21 cellular contexts compared by ENCODE assay signal in the genomic region with DNA sequence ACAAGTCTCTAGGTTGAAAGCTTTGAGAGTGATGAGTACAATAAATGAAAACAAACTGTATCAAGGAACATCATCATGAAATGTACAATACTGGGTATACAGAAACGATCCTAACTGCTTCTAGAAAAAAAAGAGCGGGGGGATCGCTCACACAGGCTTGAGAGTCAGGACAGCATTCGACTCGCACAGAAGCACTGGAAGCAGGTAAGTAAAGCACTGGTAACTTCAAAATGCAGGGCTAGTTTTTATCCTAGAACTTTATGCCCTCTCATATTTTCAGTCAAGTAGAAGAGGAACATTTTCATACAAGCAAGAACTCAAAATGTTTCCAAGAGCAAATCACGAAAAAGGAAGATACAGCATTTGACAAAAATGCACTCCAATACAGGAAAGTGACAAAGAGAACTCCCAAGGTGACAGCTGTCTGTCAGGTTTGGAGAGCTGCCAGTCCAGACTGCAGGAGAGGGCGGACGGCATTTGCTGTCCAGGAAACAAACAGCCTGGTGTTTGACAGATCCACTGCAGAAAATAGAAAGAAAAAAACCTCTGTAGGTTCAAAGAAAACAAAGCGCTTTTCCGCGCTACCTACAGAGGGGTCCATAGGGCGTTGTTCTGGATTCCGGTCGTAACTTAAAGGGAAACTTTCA. TPM values are rescaled to one million over a fixed set of nuclear protein-coding genes. Genes with fewer than 3 reads are reported as not detected.
A peak's percentile ranks its signal among the peaks of the same experiment; 100 is the strongest.
DNase-seq lines count a peak whose midpoint lies in the region; ATAC-seq, FAIRE-seq and TF ChIP-seq lines count a peak whose summit lies in the region.
"Had no signal": no experiment of that assay in that cellular context is flagged by ENCODE, and none has a peak within 500 bp of the region (broad histone marks: within the 10 kb centered on the region; RNA-seq: fewer than 3 reads in every experiment).

No MANE protein-coding gene starts in this region.

- DNase-seq in Calu3 (no peak), MG63 (no peak), SJCRH30 (peak; percentile 20 to 36), right lobe of liver (peak; percentile 61 to 63 (median 62)), GM19239 (ENCODE audit: insufficient read length, low spot score) (no peak), H9 (no peak)
- DNase-seq in activated CD4-positive, CD25-positive, alpha-beta regulatory T cell (lab: John Stamatoyannopoulos, UW): no peak
- DNase-seq: activated CD4-positive, alpha-beta T cell treated with anti-CD3 and anti-CD28 coated beads for 4 hours; activated T-cell treated with anti-CD3 and anti-CD28 coated beads, Interleukin-2, amount 50 U/mL, for 4 hours; CD4-positive, CD25-positive, alpha-beta regulatory T cell; effector CD4-positive, alpha-beta T cell; foreskin melanocyte; Karpas-422; naive thymus-derived CD4-positive, alpha-beta T cell; NCI-H774; sigmoid colon; substantia nigra had no signal

- no peak overlapping the region for H4K5ac ChIP-seq in H9 (ENCODE audit: insufficient read length, low read depth, low read length)

- no peak overlapping the region for H3K4ac ChIP-seq in H9 (ENCODE audit: low read depth, low read length)

- H3K23ac ChIP-seq in H9 (ENCODE audit: insufficient read length, low read depth, low read length): no peak overlapping the region

- no peaks in the 10 kb centered on the region for H3K79me2 ChIP-seq in H9 (ENCODE audit: insufficient read depth, low read length)

- no peak overlapping the region for H2AK5ac ChIP-seq in H9 (ENCODE audit: insufficient read length, low read length)

- H3K9me3 ChIP-seq in MG63: no peaks in the 10 kb centered on the region
- H3K9me3 ChIP-seq in SJCRH30 (replicated peaks): no peaks in the 10 kb centered on the region
- no peaks in the 10 kb centered on the region for H3K9me3 ChIP-seq in right lobe of liver
- no peaks in the 10 kb centered on the region for H3K9me3 ChIP-seq in H9 (ENCODE audit: control insufficient read depth, low read depth, low read length)
- H3K9me3 ChIP-seq: ascending aorta, sigmoid colon, SJSA1 had no signal

- H2AFZ ChIP-seq in H9 (ENCODE audit: low read length): no peak overlapping the region

- CTCF ChIA-PET in Calu3 (lab: Charles Lee): no interaction called here

- H3K27ac Mint-ChIP-seq in Calu3 (ENCODE audit: unreplicated experiment) (no peak overlapping the region), H9 (no peak overlapping the region)
- H3K27ac Mint-ChIP-seq: naive thymus-derived CD4-positive, alpha-beta T cell had no signal

- no peak overlapping the region for H2BK15ac ChIP-seq in H9 (ENCODE audit: low read depth, low read length)

- no peak for FAIRE-seq in GM19239 (lab: Jason Lieb, UNC)
- FAIRE-seq: islet of Langerhans had no signal

- H3K9me3 Mint-ChIP-seq in Calu3 (ENCODE audit: low read depth, unreplicated experiment) (no peaks in the 10 kb centered on the region), H9 (no peaks in the 10 kb centered on the region)
- H3K9me3 Mint-ChIP-seq: activated T-cell treated with anti-CD3 and anti-CD28 coated beads, Interleukin-2, amount 50 U/mL, for 4 hours; CD4-positive, CD25-positive, alpha-beta regulatory T cell had no signal

- no peak overlapping the region for H2BK5ac ChIP-seq in H9 (ENCODE audit: insufficient read length, low read length)

- no peak overlapping the region for H3T11ph ChIP-seq in H9 (ENCODE audit: low read length)

- WGBS in right lobe of liver (ENCODE audit: insufficient coverage, low coverage, low lambda C conversion rate, missing lambda C conversion rate): 22% methylated on average over 13 of the region's 14 CpGs
- no CpG with 5 or more reads among the region's 14 CpGs for WGBS in H9 (ENCODE audit: extremely low coverage, insufficient read length, low lambda C conversion rate)

- peak overlapping the region; percentile 41 for H3K4me3 ChIP-seq in MG63
- H3K4me3 ChIP-seq in SJCRH30: peak overlapping the region; percentile 17
- H3K4me3 ChIP-seq in right lobe of liver: no peak overlapping the region
- H3K4me3 ChIP-seq: ascending aorta, sigmoid colon, SJSA1 had no signal

- H3K4me1 ChIP-seq in SJCRH30: peaks cover 7% of the 10 kb centered on the region; the same call in 1 of the 2 replicates
- H3K4me1 ChIP-seq in right lobe of liver: peaks cover 0 to 4% (median 0%) of the 10 kb centered on the region in 4 donors
- no peaks in the 10 kb centered on the region for H3K4me1 ChIP-seq in H9 (ENCODE audit: insufficient read depth, low read length)
- H3K4me1 ChIP-seq: ascending aorta, sigmoid colon, SJSA1 had no signal

- H3K79me1 ChIP-seq in H9 (ENCODE audit: insufficient read depth, low read depth, low read length, poor library complexity, severe bottlenecking): no peaks in the 10 kb centered on the region

- H3K27me3 ChIP-seq in MG63: no peaks in the 10 kb centered on the region
- H3K27me3 ChIP-seq in SJCRH30: no peaks in the 10 kb centered on the region
- H3K27me3 ChIP-seq in right lobe of liver: no peaks in the 10 kb centered on the region
- no peaks in the 10 kb centered on the region for H3K27me3 ChIP-seq in H9 (ENCODE audit: insufficient read depth, low read length)
- H3K27me3 ChIP-seq: ascending aorta, sigmoid colon, SJSA1 had no signal

- no peak overlapping the region for H2BK12ac ChIP-seq in H9 (ENCODE audit: insufficient read length, low read depth, low read length)

- ATAC-seq in right lobe of liver: peak; percentile 75 to 87 (median 84)
- no peak for ATAC-seq in GM21619 (IDR thresholded peaks at IDR 0.05; ENCODE audit: unreplicated experiment)
- ATAC-seq: activated T-cell treated with anti-CD3 and anti-CD28 coated beads, Interleukin-2, amount 50 U/mL, for 4 hours; naive thymus-derived CD4-positive, alpha-beta T cell had no signal

- H3K4me1 Mint-ChIP-seq in Calu3 (ENCODE audit: low read depth, unreplicated experiment) (peaks cover 8% of the 10 kb centered on the region), H9 (no peaks in the 10 kb centered on the region)

- H3K9ac ChIP-seq in H9 (ENCODE audit: extremely low read depth, insufficient read length, low read length): no peak overlapping the region

- no peak overlapping the region for H4K8ac ChIP-seq in H9 (replicated peaks; ENCODE audit: insufficient read length, low read depth, low read length)

- H3K36me3 Mint-ChIP-seq in Calu3 (ENCODE audit: insufficient read depth, unreplicated experiment) (no peaks in the 10 kb centered on the region), H9 (ENCODE audit: insufficient read depth in 1 of 3, low read depth in 3 of 3) (no peaks in the 10 kb centered on the region)
- H3K36me3 Mint-ChIP-seq: CD4-positive, CD25-positive, alpha-beta regulatory T cell; naive thymus-derived CD4-positive, alpha-beta T cell had no signal

- H2BK20ac ChIP-seq in H9 (ENCODE audit: low read depth, low read length, poor library complexity, severe bottlenecking): no peak overlapping the region

- H3K4me3 Mint-ChIP-seq in Calu3 (ENCODE audit: low read depth, unreplicated experiment): peak overlapping the region; percentile 31
- no peak overlapping the region for H3K4me3 Mint-ChIP-seq in H9
- H3K4me3 Mint-ChIP-seq: activated T-cell treated with anti-CD3 and anti-CD28 coated beads, Interleukin-2, amount 50 U/mL, for 4 hours; CD4-positive, CD25-positive, alpha-beta regulatory T cell had no signal

- intact Hi-C loops in Calu3 (cut with micrococcal nuclease; ENCODE audit: unreplicated experiment): no loop called here
- intact Hi-C loops in right lobe of liver (cut with DNase I): no loop called here

- H3K27ac ChIP-seq in SJCRH30 (no peak overlapping the region), right lobe of liver (no peak overlapping the region), H9 (ENCODE audit: insufficient read length, low read depth, low read length) (no peak overlapping the region)
- H3K27ac ChIP-seq: ascending aorta, sigmoid colon, SJSA1 had no signal

- H3K36me3 ChIP-seq in MG63 (no peaks in the 10 kb centered on the region), SJCRH30 (no peaks in the 10 kb centered on the region), right lobe of liver (no peaks in the 10 kb centered on the region)
- H3K36me3 ChIP-seq: ascending aorta, sigmoid colon, SJSA1 had no signal

- H3K14ac ChIP-seq in H9 (ENCODE audit: insufficient read depth, low read length): no peak overlapping the region

- H4K20me1 ChIP-seq in H9 (ENCODE audit: control insufficient read depth, insufficient read depth, insufficient read length): no peaks in the 10 kb centered on the region

- H3K56ac ChIP-seq in H9 (ENCODE audit: insufficient read length, low read depth, low read length): no peak overlapping the region

- no peak overlapping the region for H3K4me2 ChIP-seq in H9 (ENCODE audit: insufficient read depth, insufficient read length, low read length)

- H3K18ac ChIP-seq in H9 (ENCODE audit: insufficient read length, low read depth, low read length): no peak overlapping the region

- TF ChIP-seq POLR2A in right lobe of liver (IDR thresholded peaks at IDR 0.05): no peak

- H3K23me2 ChIP-seq in H9 (ENCODE audit: insufficient read length, low read depth, low read length, poor library complexity, severe bottlenecking): no peaks in the 10 kb centered on the region

- no peak overlapping the region for H4K91ac ChIP-seq in H9 (ENCODE audit: insufficient read length, low read depth, low read length)

- no TSS peak for BruUV-seq in Calu3 (replicated peaks; lab: Mats Ljungman, UMichigan)

- no peaks in the 10 kb centered on the region for H3K27me3 Mint-ChIP-seq in Calu3 (ENCODE audit: unreplicated experiment)
- H3K27me3 Mint-ChIP-seq in H9 (ENCODE audit: low read depth): peaks cover 4% of the 10 kb centered on the region; the same call in 1 of the 2 replicates

- TF ChIP-seq CTCF in Calu3 (IDR thresholded peaks at IDR 0.05; ENCODE audit: unreplicated experiment) (no peak), right lobe of liver (IDR thresholded peaks at IDR 0.05) (no peak), H9 (conservative IDR thresholded peaks at IDR 0.05) (no peak)

- H2BK120ac ChIP-seq in H9 (ENCODE audit: low read depth, low read length, poor library complexity, severe bottlenecking): no peak overlapping the region

RNA-seq across cellular contexts. Expression of gene XPO4, which starts 58.2 kb away (rescaled TPM):
- total RNA-seq in Calu3 (2022) (13.6 and 15.9 TPM in 2 replicates), right lobe of liver (1 to 10 TPM; 4.4 to 9.9 (median 7.2) TPM), H9 (2021) (34.1 and 36.1 TPM in 2 replicates)
- 16.7 and 21.7 TPM in 2 replicates for total RNA-seq in MG63 (2014; rRNA removed; shearing (Covaris generic); ENCODE audit: low replicate concordance)
- total RNA-seq in SJCRH30 (2014; rRNA removed; shearing (Covaris generic)): 42.8 and 48.0 TPM in 2 replicates

Comparison
In these comparisons a context has a peak if more than half of its experiments do, and no peak if none do; other contexts are left out.
1. DNase-seq: peak in SJCRH30 (2 of 2) and right lobe of liver (3 of 3); none in Calu3 (single experiment), MG63 (single experiment), activated CD4-positive, CD25-positive, alpha-beta regulatory T cell (0 of 4), GM19239 (single experiment) and H9 (single experiment).
2. H3K4me3 ChIP-seq: peak in MG63 (single experiment) and SJCRH30 (single experiment); none in right lobe of liver (0 of 3).